8 cellular contexts compared by ENCODE assay signal in genomic region chr4:57190651-57191481, GRCh38.
DNase-seq lines count a peak whose midpoint lies in the region; ATAC-seq, FAIRE-seq and TF ChIP-seq lines count a peak whose summit lies in the region.

No MANE protein-coding gene starts in this region.

- H3K36me3 ChIP-seq in K562 (ENCODE audit: control insufficient read depth, insufficient read depth, low read length) = no peaks in the 10 kb centered on the region
- H3K36me3 ChIP-seq in mucosa of descending colon (ENCODE audit: low read depth) = no peaks in the 10 kb centered on the region

- H3K9me1 ChIP-seq in K562 (ENCODE audit: control insufficient read depth, insufficient read depth, low read length) = no peaks in the 10 kb centered on the region

- no peaks in the 10 kb centered on the region for H4K20me1 ChIP-seq in K562 (replicated peaks; ENCODE audit: control insufficient read depth, insufficient read depth, low read length)

- H3K27ac ChIP-seq in K562 (ENCODE audit: extremely low read depth, low read depth, low read length) = no peak overlapping the region

- H3K9me3 ChIP-seq in K562 (replicated peaks; ENCODE audit: control insufficient read depth, insufficient read depth, low read depth, low read length) = no peaks in the 10 kb centered on the region
- no peaks in the 10 kb centered on the region for H3K9me3 ChIP-seq in mucosa of descending colon

- H3K4me1 ChIP-seq in K562 (replicated peaks in 1 of 2; ENCODE audit: control insufficient read depth in 2 of 2, insufficient read depth in 2 of 2, low read length in 2 of 2) (peaks cover 0 to 9% of the 10 kb centered on the region in 2 experiments; a peak in 2 of 5 replicates), mucosa of descending colon (ENCODE audit: low read depth) (no peaks in the 10 kb centered on the region)

- intact Hi-C loops in K562 (cut with micrococcal nuclease) = no loop called here
- intact Hi-C loops in mucosa of descending colon (cut with DNase I, micrococcal nuclease) = no loop called here

- peaks cover 7 to 11% of the 10 kb centered on the region in 2 experiments; a peak in 3 of 5 replicates for H3K27me3 ChIP-seq in K562 (ENCODE audit: control insufficient read depth in 2 of 2, insufficient read depth in 2 of 2, low read length in 2 of 2)

- H3K9ac ChIP-seq in K562 (ENCODE audit: insufficient read depth in 1 of 2, low read depth in 2 of 2, low read length in 2 of 2) = no peak overlapping the region

- H3K4me2 ChIP-seq in K562 (ENCODE audit: insufficient read depth, low read length) = no peak overlapping the region

- CTCF ChIA-PET in K562 (lab: Yijun Ruan, JAX; ENCODE audit: low intra/inter-chr PET ratio) = no interaction called here

- POLR2A ChIA-PET in K562 (lab: Yijun Ruan, JAX) = interaction anchor here (0.6 to 0.7 kb wide), 3 partner anchors 9 to 351 kb away, joined by 3 to 7 read pairs (median 3); no protein-coding TSS in a partner anchor

- TF ChIP-seq CTCF in K562 (IDR thresholded peaks at IDR 0.05 in 2 of 3, conservative IDR thresholded peaks at IDR 0.05 in 1 of 3; ENCODE audit: insufficient read depth in 2 of 3, low read depth in 1 of 3, low read length in 3 of 3) (peak; percentile 58 to 79 (median 61)), mucosa of descending colon (IDR thresholded peaks at IDR 0.05) (no peak)

- WGBS in K562 (ENCODE audit: insufficient coverage, low coverage, missing lambda C conversion rate) = 5% methylated on average over 11 of the region's 11 CpGs

- no peaks in the 10 kb centered on the region for H3K79me2 ChIP-seq in K562 (ENCODE audit: control insufficient read depth, insufficient read depth, low read length)

- in situ Hi-C loops in K562 (cut with MboI) = no loop called here
- in situ Hi-C loops in G401 (cut with HindIII; ENCODE audit: low sequenced_read_pairs) = no loop called here

- H2AFZ ChIP-seq in K562 (ENCODE audit: low read depth, low read length) = no peak overlapping the region

- DNase-seq in Daoy (ENCODE audit: low read depth) (peak; percentile 16), M059J (ENCODE audit: low read depth) (peak; percentile 11), K562 (ENCODE audit: extremely low read depth in 1 of 4, low spot score in 3 of 4) (peak; percentile 50 to 70 (median 60)), mucosa of descending colon (peak in 2 of 3 donors; percentile 22 to 47), NCI-H1436 treated with DMSO at 0.1 percent for 48 hours (lab: John Stamatoyannopoulos, UW) (no peak), NCI-H1694 treated with DMSO at 0.1 percent for 48 hours (lab: John Stamatoyannopoulos, UW) (no peak), G401 (ENCODE audit: low spot score) (no peak)

- ATAC-seq in GM19467 (IDR thresholded peaks at IDR 0.05; ENCODE audit: unreplicated experiment) = peak; percentile 58
- ATAC-seq in K562 = peak; percentile 87
- peak; percentile 69 for ATAC-seq in mucosa of descending colon

- peak in 1 of 2 experiments; percentile 22; a peak in 2 of 4 replicates for TF ChIP-seq RAD21 in K562 (CRISPR knock-in tag; conservative IDR thresholded peaks at IDR 0.05 in 1 of 2, IDR thresholded peaks at IDR 0.05 in 1 of 2)

- no peak for TF ChIP-seq EP300 in K562 (IDR thresholded peaks at IDR 0.05; ENCODE audit: low read length)

- BruUV-seq in K562 (replicated peaks; lab: Mats Ljungman, UMichigan) = no TSS peak

- H3K4me3 ChIP-seq in K562 (no peak overlapping the region), mucosa of descending colon (no peak overlapping the region)

- no peak for FAIRE-seq in K562 (lab: Jason Lieb, UNC)

- no peak for TF ChIP-seq POLR2A in K562 (conservative IDR thresholded peaks at IDR 0.05)

TF ChIP-seq in K562, 482 proteins besides CTCF, POLR2A, EP300 and RAD21 (continues in another document):
- no peak for TF ChIP-seq U2AF1 (optimal IDR thresholded peaks at IDR 0.05; ENCODE audit: low read depth, low read length)
- TF ChIP-seq MEF2D (tag; conservative IDR thresholded peaks at IDR 0.05; ENCODE audit: low read depth) = no peak
- no peak for TF ChIP-seq E2F1 (CRISPR knock-in tag; IDR thresholded peaks at IDR 0.05)
- 0 out of 2 replicates have a peak, but pooled peaks have one; percentile 21 for TF ChIP-seq SMC3 (conservative IDR thresholded peaks at IDR 0.05; ENCODE audit: insufficient read depth, low read depth, low read length)
- no peak for TF ChIP-seq ZNF609 (CRISPR knock-in tag; IDR thresholded peaks at IDR 0.05; ENCODE audit: borderline replicate concordance)
- TF ChIP-seq SMAD2 (IDR thresholded peaks at IDR 0.05; ENCODE audit: low read depth, low read length) = no peak
- TF ChIP-seq KLF16 (IDR thresholded peaks at IDR 0.05) = 0 out of 2 replicates have a peak, but pooled peaks have one; percentile 25
- TF ChIP-seq SMAD3 (CRISPR knock-in tag; conservative IDR thresholded peaks at IDR 0.05) = no peak
- no peak for TF ChIP-seq CHD4 (IDR thresholded peaks at IDR 0.05; ENCODE audit: insufficient read depth, insufficient replicate concordance, low read depth, low read length, poor library complexity, severe bottlenecking)
- TF ChIP-seq POLR3G (IDR thresholded peaks at IDR 0.05; ENCODE audit: extremely low read depth, insufficient read length, insufficient replicate concordance) = no peak
- no peak for TF ChIP-seq IRF9 (tag; IDR thresholded peaks at IDR 0.05)
- TF ChIP-seq TSC22D4 (tag; IDR thresholded peaks at IDR 0.05) = no peak
- TF ChIP-seq MECOM (CRISPR knock-in tag; IDR thresholded peaks at IDR 0.05) = no peak
- TF ChIP-seq SOX6 (IDR thresholded peaks at IDR 0.05) = no peak
- TF ChIP-seq COPS2 (conservative IDR thresholded peaks at IDR 0.05) = no peak
- peak; percentile 61 for TF ChIP-seq CTCFL (IDR thresholded peaks at IDR 0.05; ENCODE audit: borderline replicate concordance, insufficient read depth, low read depth, low read length, poor library complexity, severe bottlenecking)

Comparison
In these comparisons a context has a peak if more than half of its experiments do, and no peak if none do; other contexts are left out.
1. DNase-seq: peak in Daoy (single experiment), M059J (single experiment), K562 (4 of 4) and mucosa of descending colon (2 of 3); none in NCI-H1436 treated with DMSO at 0.1 percent for 48 hours (single experiment), NCI-H1694 treated with DMSO at 0.1 percent for 48 hours (single experiment) and G401 (single experiment).
2. Peak in every context shown above with its lines, with median percentiles within 50 percentile points of each other: ATAC-seq.